In the genomic region with DNA sequence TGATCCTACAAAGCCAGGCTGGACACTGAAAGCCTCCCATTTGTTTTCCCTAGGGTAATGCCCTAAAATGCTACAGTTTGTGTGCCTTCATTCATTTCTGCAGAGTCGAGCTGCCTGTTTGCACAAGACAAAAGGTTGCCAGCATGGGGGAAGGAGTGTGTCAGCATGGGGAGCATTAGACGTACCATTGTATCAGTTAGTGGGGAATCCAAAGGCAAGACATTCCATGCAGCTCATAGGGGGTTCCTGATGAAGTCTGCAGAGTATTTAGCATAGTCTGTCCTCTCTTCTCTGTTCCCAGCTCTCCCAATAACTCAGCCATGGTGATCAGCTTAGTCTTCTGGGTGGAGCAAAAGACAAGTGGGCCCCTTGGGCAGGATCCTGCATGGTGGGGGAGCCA, we compare ENCODE assay signal across 22 cellular contexts.
"Had no signal": no experiment of that assay in that cellular context is flagged by ENCODE, and none has a peak within 500 bp of the region (broad histone marks: within the 10 kb centered on the region; RNA-seq: fewer than 3 reads in every experiment).

No MANE protein-coding gene starts in this region.

- H3K9me3 ChIP-seq: breast epithelium, left ventricle myocardium inferior, tibial nerve, vagina had no signal

- ATAC-seq: activated CD8-positive, alpha-beta memory T cell treated with anti-CD3 and anti-CD28 coated beads, Interleukin-2, amount 10 ng/mL, durations not matched to agents 7 days and 5 days; T-cell had no signal

- H3K27me3 Mint-ChIP-seq: activated CD4-positive, alpha-beta memory T cell treated with anti-CD3 and anti-CD28 coated beads, Interleukin-2, amount 10 ng/mL, durations not matched to agents 7 days and 5 days; activated CD8-positive, alpha-beta memory T cell treated with anti-CD3 and anti-CD28 coated beads, Interleukin-2, amount 10 ng/mL, durations not matched to agents 7 days and 5 days; activated naive CD4-positive, alpha-beta T cell treated with anti-CD3 and anti-CD28 coated beads, Interleukin-2, amount 10 ng/mL, durations not matched to agents 7 days and 5 days; activated T-cell treated with anti-CD3 and anti-CD28 coated beads, Interleukin-2, amount 50 U/mL, for 24 hours; progenitor cell of endocrine pancreas; T-cell had no signal

- H3K36me3 ChIP-seq: breast epithelium, left ventricle myocardium inferior, tibial nerve, vagina had no signal

- H3K4me3 ChIP-seq: breast epithelium, coronary artery, left ventricle myocardium inferior, tibial nerve, vagina had no signal

- H3K27ac Mint-ChIP-seq: activated CD4-positive, alpha-beta memory T cell treated with anti-CD3 and anti-CD28 coated beads, Interleukin-2, amount 10 ng/mL, durations not matched to agents 7 days and 5 days; activated CD8-positive, alpha-beta memory T cell treated with anti-CD3 and anti-CD28 coated beads, Interleukin-2, amount 10 ng/mL, durations not matched to agents 7 days and 5 days; activated naive CD4-positive, alpha-beta T cell treated with anti-CD3 and anti-CD28 coated beads, Interleukin-2, amount 10 ng/mL, durations not matched to agents 7 days and 5 days; activated T-cell treated with anti-CD3 and anti-CD28 coated beads, Interleukin-2, amount 50 U/mL, for 24 hours; activated T-helper 2 cell treated with anti-CD3 and anti-CD28 coated beads, Interferon-gamma antibody, Interleukin-2, Interleukin-4, amounts not matched to agents 10 μg/mL and 5 μg/mL and 100 μg/mL, durations not matched to agents 14 hours and 24 hours and 36 hours; nephron progenitor cell; progenitor cell of endocrine pancreas; T-cell had no signal

- FAIRE-seq: astrocyte had no signal

- DNase-seq: activated CD4-positive, alpha-beta memory T cell treated with anti-CD3 and anti-CD28 coated beads, Interleukin-2, amount 10 ng/mL, durations not matched to agents 7 days and 5 days; activated CD4-positive, alpha-beta T cell treated with anti-CD3 and anti-CD28 coated beads for 48 hours; activated CD4-positive, CD25-positive, alpha-beta regulatory T cell; activated CD8-positive, alpha-beta memory T cell treated with anti-CD3 and anti-CD28 coated beads, Interleukin-2, amount 10 ng/mL, durations not matched to agents 7 days and 5 days; activated naive CD4-positive, alpha-beta T cell treated with anti-CD3 and anti-CD28 coated beads, Interleukin-2, amount 10 ng/mL, durations not matched to agents 7 days and 5 days; activated T-cell treated with anti-CD3 and anti-CD28 coated beads, Interleukin-2, amount 50 U/mL, for 24 hours; effector CD4-positive, alpha-beta T cell; left ventricle myocardium inferior; mammary epithelial cell; nephron progenitor cell; stimulated activated CD4-positive, alpha-beta T cell treated with anti-CD3 and anti-CD28 coated beads, Interleukin-12 subunit alpha, Interleukin-12 subunit beta, amount 100 ng/mL, for 4 hours; stimulated activated CD4-positive, alpha-beta T cell treated with anti-CD3 and anti-CD28 coated beads, Interleukin-1b, Interleukin-23, amount 100 ng/mL, for 48 hours; stimulated activated CD8-positive, alpha-beta memory T cell treated with anti-CD3 and anti-CD28 coated beads, Interleukin-4, amount 100 ng/mL, for 48 hours; stimulated activated naive CD4-positive, alpha-beta T cell treated with Interleukin-2 at 50 U/mL for 16 hours; T-cell had no signal

- H3K27me3 ChIP-seq: breast epithelium, tibial nerve, vagina had no signal

- H3K9me3 Mint-ChIP-seq: nephron progenitor cell had no signal

- H3K36me3 Mint-ChIP-seq: activated CD8-positive, alpha-beta memory T cell treated with anti-CD3 and anti-CD28 coated beads, Interleukin-2, amount 10 ng/mL, durations not matched to agents 7 days and 5 days; activated naive CD4-positive, alpha-beta T cell treated with anti-CD3 and anti-CD28 coated beads, Interleukin-2, amount 10 ng/mL, durations not matched to agents 7 days and 5 days; T-cell had no signal

- H3K4me1 ChIP-seq: breast epithelium, left ventricle myocardium inferior, tibial nerve, vagina had no signal

- H3K4me3 Mint-ChIP-seq: activated CD4-positive, alpha-beta memory T cell treated with anti-CD3 and anti-CD28 coated beads, Interleukin-2, amount 10 ng/mL, durations not matched to agents 7 days and 5 days; activated CD8-positive, alpha-beta memory T cell treated with anti-CD3 and anti-CD28 coated beads, Interleukin-2, amount 10 ng/mL, durations not matched to agents 7 days and 5 days; activated naive CD4-positive, alpha-beta T cell treated with anti-CD3 and anti-CD28 coated beads, Interleukin-2, amount 10 ng/mL, durations not matched to agents 7 days and 5 days; activated T-cell treated with anti-CD3 and anti-CD28 coated beads, Interleukin-2, amount 50 U/mL, for 24 hours; nephron progenitor cell; T-cell had no signal

- H3K27ac ChIP-seq: breast epithelium, coronary artery, left ventricle myocardium inferior, tibial nerve, vagina had no signal

- H3K4me1 Mint-ChIP-seq: activated CD4-positive, alpha-beta memory T cell treated with anti-CD3 and anti-CD28 coated beads, Interleukin-2, amount 10 ng/mL, durations not matched to agents 7 days and 5 days; activated CD8-positive, alpha-beta memory T cell treated with anti-CD3 and anti-CD28 coated beads, Interleukin-2, amount 10 ng/mL, durations not matched to agents 7 days and 5 days; activated naive CD4-positive, alpha-beta T cell treated with anti-CD3 and anti-CD28 coated beads, Interleukin-2, amount 10 ng/mL, durations not matched to agents 7 days and 5 days; nephron progenitor cell; T-cell had no signal
